ENCODE assay signal across 1 cellular context in the genomic region with DNA sequence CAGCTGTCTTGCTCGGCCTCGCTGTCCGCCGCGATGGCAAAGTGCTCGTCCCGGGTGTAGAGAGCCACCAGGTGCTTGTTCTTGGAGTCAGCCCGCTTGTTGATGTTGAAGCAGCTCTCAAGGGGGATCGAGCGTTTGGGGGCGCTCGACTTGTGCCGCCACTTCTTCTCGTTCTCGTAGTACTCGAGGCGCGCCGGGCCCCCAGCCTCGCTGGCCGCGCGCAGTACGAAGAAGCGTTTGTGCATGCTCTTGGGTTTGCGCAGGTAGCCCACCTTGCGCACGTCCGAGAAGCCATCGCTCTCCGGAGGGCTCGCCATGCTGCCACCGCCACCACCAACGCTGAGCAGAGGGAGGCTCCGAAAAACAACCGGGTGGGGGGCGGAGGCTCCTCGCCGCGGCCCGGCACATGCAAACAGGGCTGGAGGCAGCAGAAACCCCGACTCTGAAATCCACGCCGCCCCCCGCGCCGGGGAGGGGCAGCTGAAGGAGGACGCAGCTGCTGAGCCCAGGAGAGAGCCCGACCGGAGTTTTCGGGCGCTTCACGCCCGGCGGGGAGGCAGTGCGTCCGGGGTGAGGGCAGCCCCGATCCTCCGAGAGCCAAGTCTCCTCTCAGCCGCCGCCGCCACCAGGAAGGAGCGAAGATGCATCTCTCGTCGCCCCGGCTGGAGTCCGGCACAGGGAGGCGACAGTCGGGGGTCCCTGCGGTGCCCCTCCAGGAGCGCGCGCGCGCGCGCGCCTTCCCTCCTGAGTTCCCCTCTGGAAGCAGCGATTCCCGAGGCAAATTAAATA.
TF ChIP-seq lines count a peak whose summit lies in the region.

No MANE protein-coding gene starts in this region.

TF ChIP-seq in H1, 55 proteins besides CTCF, POLR2A, EP300 and RAD21:
- TF ChIP-seq FOSL1 (IDR thresholded peaks at IDR 0.05; ENCODE audit: insufficient read depth, low read depth, low read length) (no peak), CHD2 (IDR thresholded peaks at IDR 0.05; ENCODE audit: low read length) (no peak; the same call in 1 of the 2 replicates), CBX8 (IDR thresholded peaks at IDR 0.05; ENCODE audit: borderline replicate concordance, low read depth, low read length) (no peak), KDM5A (IDR thresholded peaks at IDR 0.05; ENCODE audit: low read length) (no peak), JUND (IDR thresholded peaks at IDR 0.05; ENCODE audit: low read length) (no peak), HDAC2 (IDR thresholded peaks at IDR 0.05; ENCODE audit: borderline replicate concordance in 1 of 2, low read depth in 2 of 2, low read length in 2 of 2) (no peak), NANOG (IDR thresholded peaks at IDR 0.05; ENCODE audit: insufficient read depth, low read depth, low read length, poor library complexity, severe bottlenecking) (no peak), KDM4A (IDR thresholded peaks at IDR 0.05; ENCODE audit: low read depth, low read length, severe bottlenecking) (peak; percentile 78), ASH2L (IDR thresholded peaks at IDR 0.05; ENCODE audit: low read length) (no peak), PHF8 (conservative IDR thresholded peaks at IDR 0.05; ENCODE audit: low read depth, low read length) (0 out of 2 replicates have a peak, but pooled peaks have one; percentile 8), TCF12 (IDR thresholded peaks at IDR 0.05; ENCODE audit: low read depth, low read length) (no peak), CHD1 (IDR thresholded peaks at IDR 0.05; ENCODE audit: low read depth, low read length) (no peak)
- TF ChIP-seq, protein P1, sequence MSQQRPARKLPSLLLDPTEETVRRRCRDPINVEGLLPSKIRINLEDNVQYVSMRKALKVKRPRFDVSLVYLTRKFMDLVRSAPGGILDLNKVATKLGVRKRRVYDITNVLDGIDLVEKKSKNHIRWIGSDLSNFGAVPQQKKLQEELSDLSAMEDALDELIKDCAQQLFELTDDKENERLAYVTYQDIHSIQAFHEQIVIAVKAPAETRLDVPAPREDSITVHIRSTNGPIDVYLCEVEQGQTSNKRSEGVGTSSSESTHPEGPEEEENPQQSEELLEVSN (IDR thresholded peaks at IDR 0.05): peak; percentile 92
- TF ChIP-seq, protein P2, sequence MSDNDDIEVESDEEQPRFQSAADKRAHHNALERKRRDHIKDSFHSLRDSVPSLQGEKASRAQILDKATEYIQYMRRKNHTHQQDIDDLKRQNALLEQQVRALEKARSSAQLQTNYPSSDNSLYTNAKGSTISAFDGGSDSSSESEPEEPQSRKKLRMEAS (IDR thresholded peaks at IDR 0.05): peak; percentile 90
